8 cellular contexts compared by ENCODE assay signal in the genomic region with DNA sequence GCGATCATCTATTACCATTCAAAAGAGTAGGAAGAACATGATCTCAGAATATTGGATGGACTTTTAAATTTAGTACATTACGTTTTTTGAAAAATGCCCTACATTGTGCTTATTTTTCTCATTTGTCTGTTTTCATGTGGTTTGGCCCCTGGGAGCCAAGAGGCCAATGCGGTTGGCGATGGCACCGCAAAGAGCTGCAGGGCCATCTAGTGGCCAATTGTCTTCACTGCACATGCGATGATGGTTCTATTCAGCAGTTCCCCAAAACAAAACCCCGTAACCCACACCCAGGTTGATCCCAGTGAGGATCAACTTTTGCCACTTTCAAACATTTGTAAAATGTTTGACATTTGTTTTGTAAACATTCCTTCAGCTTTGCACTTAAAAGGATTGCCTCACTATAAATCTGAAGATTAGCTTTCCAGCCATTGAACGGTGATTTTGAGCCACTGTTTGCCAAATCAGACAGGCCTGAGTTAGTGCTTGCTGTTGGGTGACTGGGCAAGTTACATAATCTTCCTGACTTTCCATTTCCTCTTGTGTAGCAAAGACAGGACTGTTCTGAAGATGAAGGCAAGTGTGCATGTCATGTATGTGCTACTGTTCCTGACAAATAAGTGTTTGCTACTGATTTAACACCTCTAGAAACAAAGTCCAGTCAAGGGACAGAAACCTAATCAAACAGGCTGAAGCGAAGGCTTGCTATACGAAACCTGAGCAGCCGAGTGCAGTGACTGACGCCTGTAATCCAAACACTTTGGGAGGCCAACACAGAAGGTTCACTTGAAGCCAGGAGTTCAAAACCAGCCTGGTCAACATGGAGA. TPM values are rescaled to one million over a fixed set of nuclear protein-coding genes. Genes with fewer than 3 reads are reported as not detected.
DNase-seq lines count a peak whose midpoint lies in the region; ATAC-seq and TF ChIP-seq lines count a peak whose summit lies in the region.

No MANE protein-coding gene starts in this region.

- H3K4me3 ChIP-seq in HCT116 (replicated peaks in 1 of 2; ENCODE audit: low read depth in 1 of 2, low read length in 2 of 2) = no peak overlapping the region
- no peak overlapping the region for H3K4me3 ChIP-seq in NT2/D1 (ENCODE audit: insufficient read length, low read depth)
- no peak overlapping the region for H3K4me3 ChIP-seq in epithelial cell of proximal tubule (ENCODE audit: low read depth, low read length)
- H3K4me3 ChIP-seq in muscle layer of duodenum (ENCODE audit: low read depth in 1 of 2, low read length in 2 of 2) = peak overlapping the region in 1 of 2 donors; percentile 12

- no peaks in the 10 kb centered on the region for H3K79me2 ChIP-seq in HCT116 (ENCODE audit: insufficient read depth, low read length)

- no peaks in the 10 kb centered on the region for H4K20me1 ChIP-seq in HCT116 (ENCODE audit: insufficient read depth)

- peaks cover 0 to 5% of the 10 kb centered on the region in 2 donors for H3K36me3 Mint-ChIP-seq in CD14-positive monocyte

- H3K4me3 Mint-ChIP-seq in CD14-positive monocyte = peak overlapping the region; percentile 56 to 83

- H3K4me2 ChIP-seq in HCT116 (ENCODE audit: low read length) = no peak overlapping the region

- POLR2A ChIA-PET in HCT116 (lab: Charles Lee) = interaction anchor here (1.9 kb wide), 1 partner anchor 29 kb away, joined by 8 read pairs; the partner anchor contains the start of gene XBP1

- DNase-seq in CD14-positive monocyte (ENCODE audit: low spot score) (peak; percentile 78), HCT116 (ENCODE audit: low read depth, low spot score) (peak; percentile 36), NT2/D1 (ENCODE audit: low read depth, low spot score) (peak; percentile 38), epithelial cell of proximal tubule (ENCODE audit: low read depth) (no peak)
- DNase-seq in activated CD8-positive, alpha-beta memory T cell treated with anti-CD3 and anti-CD28 coated beads, Interleukin-2, amount 50 U/mL, for 48 hours = peak; percentile 85
- peak; percentile 52 to 53 for DNase-seq in stimulated activated CD8-positive, alpha-beta memory T cell treated with anti-CD3 and anti-CD28 coated beads, Interleukin-4, amount 100 ng/mL, for 1 hour (ENCODE audit: low read depth in 2 of 2, low spot score in 1 of 2)

- H3K27me3 ChIP-seq in HCT116 (ENCODE audit: insufficient read depth, low read length) (no peaks in the 10 kb centered on the region), NT2/D1 (ENCODE audit: insufficient read depth, insufficient read length) (no peaks in the 10 kb centered on the region), muscle layer of duodenum (ENCODE audit: low read depth, low read length) (no peaks in the 10 kb centered on the region)

- peak; percentile 88 for TF ChIP-seq RAD21 in HCT116 (IDR thresholded peaks at IDR 0.05; ENCODE audit: low read depth)

- BruUV-seq in HCT116 (replicated peaks; lab: Mats Ljungman, UMichigan) = no TSS peak

- no peaks in the 10 kb centered on the region for H3K4me1 ChIP-seq in HCT116 (ENCODE audit: control insufficient read depth in 1 of 2, insufficient read depth in 2 of 2, low read length in 2 of 2)
- H3K4me1 ChIP-seq in NT2/D1 (ENCODE audit: insufficient read depth, insufficient read length) = no peaks in the 10 kb centered on the region
- peaks cover 0 to 4% of the 10 kb centered on the region in 2 donors for H3K4me1 ChIP-seq in muscle layer of duodenum (ENCODE audit: control insufficient read depth in 1 of 2, insufficient read depth in 2 of 2, low read length in 2 of 2)

- H3K9me3 Mint-ChIP-seq in CD14-positive monocyte = peaks cover 0 to 2% (median 0%) of the 10 kb centered on the region in 7 donors

- no peak overlapping the region for H3K9ac ChIP-seq in HCT116 (ENCODE audit: low read length)
- H3K9ac ChIP-seq in NT2/D1 (ENCODE audit: insufficient read length, low read depth) = peak overlapping the region; percentile 17

- H3K9me2 ChIP-seq in HCT116 (ENCODE audit: insufficient read depth) = no peaks in the 10 kb centered on the region

- peaks cover 0 to 3% (median 0%) of the 10 kb centered on the region in 3 donors for H3K27me3 Mint-ChIP-seq in CD14-positive monocyte (ENCODE audit: low read depth in 3 of 3)

- RAD21 ChIA-PET in HCT116 (lab: Charles Lee; ENCODE audit: low non-redundant PET in 1 of 2, low total read pairs in 2 of 2, uncharacterized antibody in 2 of 2, unreplicated experiment in 2 of 2) = interaction anchor here (1.1 to 1.5 kb wide), 2 partner anchors 211 to 229 kb away, joined by 3 to 5 read pairs; no protein-coding TSS in a partner anchor

- H3K27ac Mint-ChIP-seq in CD14-positive monocyte = peak overlapping the region; percentile 62 to 89 (median 80)

- peaks cover 45% of the 10 kb centered on the region for H3K4me1 Mint-ChIP-seq in CD14-positive monocyte

- peak; percentile 97 for TF ChIP-seq CTCF in CD14-positive monocyte (IDR thresholded peaks at IDR 0.05)
- peak; percentile 70 to 99 (median 98) for TF ChIP-seq CTCF in HCT116 (IDR thresholded peaks at IDR 0.05 in 2 of 3, conservative IDR thresholded peaks at IDR 0.05 in 1 of 3; ENCODE audit: borderline replicate concordance in 1 of 3, insufficient read depth in 1 of 3, low read depth in 2 of 3, low read length in 2 of 3)
- TF ChIP-seq CTCF in epithelial cell of proximal tubule (conservative IDR thresholded peaks at IDR 0.05; ENCODE audit: low read depth, low read length) = peak; percentile 99

- intact Hi-C loops in CD14-positive monocyte (cut with micrococcal nuclease) = loop anchor here (5.0 to 10.0 kb wide), 4 partner anchors 37 to 227 kb away; partner anchors contain the start of gene CCDC117 (in 1 of the 2)
- intact Hi-C loops in HCT116 (cut with micrococcal nuclease) = loop anchor here (1.0 to 10.0 kb wide), 3 partner anchors 211 to 775 kb away; no protein-coding TSS in a partner anchor

- TF ChIP-seq POLR2A in HCT116 (IDR thresholded peaks at IDR 0.05; ENCODE audit: borderline replicate concordance, extremely low read depth, insufficient read depth, insufficient read length) = no peak

- peak; percentile 92 for ATAC-seq in HCT116
- ATAC-seq in GM19351 (IDR thresholded peaks at IDR 0.05; ENCODE audit: unreplicated experiment) = no peak

- H3K9me3 ChIP-seq in HCT116 (ENCODE audit: control insufficient read depth in 1 of 2, insufficient read depth in 1 of 2, low read depth in 1 of 2, low read length in 2 of 2) (no peaks in the 10 kb centered on the region), NT2/D1 (ENCODE audit: insufficient read depth, low read length) (no peaks in the 10 kb centered on the region), muscle layer of duodenum (ENCODE audit: control insufficient read depth in 1 of 2, low read length in 2 of 2) (no peaks in the 10 kb centered on the region)

- H2AFZ ChIP-seq in HCT116 (ENCODE audit: low read depth, low read length, poor library complexity, severe bottlenecking) = no peak overlapping the region

- CTCF ChIA-PET in HCT116 (lab: Charles Lee) = interaction anchor here (0.7 to 4.1 kb wide), 13 partner anchors 11 to 233 kb away, joined by 3 to 57 read pairs (median 4); no protein-coding TSS in a partner anchor

- no peak overlapping the region for H3K27ac ChIP-seq in HCT116 (ENCODE audit: low read depth, low read length)
- peak overlapping the region; percentile 10 for H3K27ac ChIP-seq in muscle layer of duodenum (ENCODE audit: low read length)

- H3K36me3 ChIP-seq in HCT116 (ENCODE audit: control insufficient read depth in 1 of 2, insufficient read depth in 2 of 2, low read length in 2 of 2) (no peaks in the 10 kb centered on the region), NT2/D1 (ENCODE audit: insufficient read depth, insufficient read length, low read length) (no peaks in the 10 kb centered on the region), muscle layer of duodenum (ENCODE audit: control insufficient read depth in 1 of 2, insufficient read depth in 2 of 2, low read length in 2 of 2) (no peaks in the 10 kb centered on the region)

TF ChIP-seq in HCT116, 20 proteins besides CTCF, POLR2A, EP300 and RAD21 (continues in another document):
- TF ChIP-seq, protein P1, sequence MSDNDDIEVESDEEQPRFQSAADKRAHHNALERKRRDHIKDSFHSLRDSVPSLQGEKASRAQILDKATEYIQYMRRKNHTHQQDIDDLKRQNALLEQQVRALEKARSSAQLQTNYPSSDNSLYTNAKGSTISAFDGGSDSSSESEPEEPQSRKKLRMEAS (IDR thresholded peaks at IDR 0.05) = no peak
- TF ChIP-seq EZH2phosphoT487 (IDR thresholded peaks at IDR 0.05; ENCODE audit: borderline replicate concordance) (no peak), CEBPB (IDR thresholded peaks at IDR 0.05; ENCODE audit: low read depth) (no peak), EGR1 (IDR thresholded peaks at IDR 0.05; ENCODE audit: low read depth) (no peak), FOSL1 (IDR thresholded peaks at IDR 0.05; ENCODE audit: low read depth) (no peak), SRF (IDR thresholded peaks at IDR 0.05; ENCODE audit: low read depth) (no peak), ELF1 (IDR thresholded peaks at IDR 0.05; ENCODE audit: borderline replicate concordance, low read depth) (no peak), SP1 (IDR thresholded peaks at IDR 0.05; ENCODE audit: low read depth) (no peak), TCF7L2 (IDR thresholded peaks at IDR 0.05; ENCODE audit: borderline replicate concordance, extremely low read depth, insufficient read depth, insufficient read length) (no peak), CBX3 (IDR thresholded peaks at IDR 0.05; ENCODE audit: low read depth) (no peak), ZFX (IDR thresholded peaks at IDR 0.05) (no peak), SIN3A (IDR thresholded peaks at IDR 0.05; ENCODE audit: low read depth) (no peak)

RNA-seq across cellular contexts. Expression of gene XBP1, which starts 29.2 kb away (rescaled TPM):
- polyA plus RNA-seq in CD14-positive monocyte = 100 to 1,000 TPM; 201 to 215 TPM
- total RNA-seq in HCT116 (2021; ENCODE audit: unreplicated experiment) (81.3 TPM), epithelial cell of proximal tubule (147 and 153 TPM in 2 replicates)
- 69.4 and 78.7 TPM in 2 replicates for polyA plus RNA-seq in HCT116 (2012)

RNA-seq across cellular contexts. Expression of gene ZNRF3, which starts 53.8 kb away (rescaled TPM):
- not detected for polyA plus RNA-seq in CD14-positive monocyte
- total RNA-seq in HCT116 (2021; ENCODE audit: unreplicated experiment) (12.2 TPM), epithelial cell of proximal tubule (12.2 and 15.6 TPM in 2 replicates)
- polyA plus RNA-seq in HCT116 (2012) = 6.4 and 6.7 TPM in 2 replicates

RNA-seq across cellular contexts. Expression of gene CCDC117, which starts 57.1 kb away (rescaled TPM):
- 10 to 100 TPM; 10.3 to 12.6 TPM for polyA plus RNA-seq in CD14-positive monocyte
- 22.1 TPM for total RNA-seq in HCT116 (2021; ENCODE audit: unreplicated experiment)
- polyA plus RNA-seq in HCT116 (2012) = 4.9 and 7.7 TPM in 2 replicates
- 17.1 and 20.9 TPM in 2 replicates for total RNA-seq in epithelial cell of proximal tubule
